Comparison of ENCODE assay signal across 15 cellular contexts in genomic region chr17:32276217-32276616, GRCh38. TPM values are rescaled to one million over a fixed set of nuclear protein-coding genes. Genes with fewer than 3 reads are reported as not detected.
A peak's percentile ranks its signal among the peaks of the same experiment; 100 is the strongest.
DNase-seq lines count a peak whose midpoint lies in the region; ATAC-seq and TF ChIP-seq lines count a peak whose summit lies in the region.
"Had no signal": no experiment of that assay in that cellular context is flagged by ENCODE, and none has a peak within 500 bp of the region (broad histone marks: within the 10 kb centered on the region; RNA-seq: fewer than 3 reads in every experiment).

No MANE protein-coding gene starts in this region.

- ATAC-seq in left lobe of liver = no peak
- no peak for ATAC-seq in HG02759 (IDR thresholded peaks at IDR 0.05; ENCODE audit: unreplicated experiment)

- no peaks in the 10 kb centered on the region for H3K36me3 Mint-ChIP-seq in neural crest cell (ENCODE audit: low read depth)

- H3K4me3 ChIP-seq in HUES48 (ENCODE audit: low read depth, low read length) = no peak overlapping the region
- H3K4me3 ChIP-seq in SJCRH30 = no peak overlapping the region
- H3K4me3 ChIP-seq: testis had no signal

- H3K9me3 ChIP-seq in HUES48 (ENCODE audit: control insufficient read depth, insufficient read depth, low read length) = no peaks in the 10 kb centered on the region
- H3K9me3 ChIP-seq in SJCRH30 (replicated peaks) = no peaks in the 10 kb centered on the region
- H3K9me3 ChIP-seq: testis had no signal

- H3K4me1 Mint-ChIP-seq in neural crest cell = peaks cover 59% of the 10 kb centered on the region

- no peaks in the 10 kb centered on the region for H3K9me3 Mint-ChIP-seq in neural crest cell
- H3K9me3 Mint-ChIP-seq: activated naive CD4-positive, alpha-beta T cell treated with anti-CD3 and anti-CD28 coated beads for 36 hours; nephron had no signal

- in situ Hi-C loops in GM13976 (cut with MboI; ENCODE audit: low sequenced_read_pairs, unreplicated experiment) = no loop called here

- no peak overlapping the region for H3K27ac Mint-ChIP-seq in neural crest cell (ENCODE audit: unreplicated experiment)
- H3K27ac Mint-ChIP-seq: activated naive CD4-positive, alpha-beta T cell treated with anti-CD3 and anti-CD28 coated beads for 36 hours; nephron had no signal

- no peak for TF ChIP-seq CTCF in GM13976 (IDR thresholded peaks at IDR 0.05; ENCODE audit: borderline replicate concordance, control extremely low read depth, extremely low read depth, insufficient read depth, missing control alignments)
- no peak for TF ChIP-seq CTCF in neural crest cell (conservative IDR thresholded peaks at IDR 0.05)

- H3K4me1 ChIP-seq in HUES48 (ENCODE audit: control insufficient read depth, insufficient read depth, low read length) = peaks cover 67% of the 10 kb centered on the region
- H3K4me1 ChIP-seq in SJCRH30 = peaks cover 34% of the 10 kb centered on the region
- H3K4me1 ChIP-seq: testis had no signal

- H3K27me3 ChIP-seq in HUES48 (ENCODE audit: control insufficient read depth, insufficient read depth, low read length) = peaks cover 11% of the 10 kb centered on the region
- H3K27me3 ChIP-seq in SJCRH30 = no peaks in the 10 kb centered on the region; the same call in 1 of the 2 replicates
- H3K27me3 ChIP-seq: testis had no signal

- peaks cover 23% of the 10 kb centered on the region for H3K27me3 Mint-ChIP-seq in neural crest cell (ENCODE audit: low read depth)

- DNase-seq in GM13976 (ENCODE audit: low spot score) = peak; percentile 66
- peak; percentile 66 to 73 for DNase-seq in SJCRH30
- no peak for DNase-seq in neural crest cell (ENCODE audit: low read depth, low spot score)
- DNase-seq in left lobe of liver (ENCODE audit: low spot score) = no peak
- no peak for DNase-seq in H4 (ENCODE audit: low spot score)
- no peak for DNase-seq in cerebellar nuclear complex (lab: John Stamatoyannopoulos, UW)
- DNase-seq: activated naive CD4-positive, alpha-beta T cell treated with anti-CD3 and anti-CD28 coated beads for 36 hours; DMS79; effector CD4-positive, alpha-beta T cell; testis had no signal

- H3K27ac ChIP-seq in HUES48 (ENCODE audit: low read depth, low read length) (peak overlapping the region; percentile 32), SJCRH30 (0 out of 2 replicates have a peak overlapping the region, but pooled peaks have one; percentile 32)
- H3K27ac ChIP-seq: testis had no signal

- H3K9ac ChIP-seq in HUES48 (ENCODE audit: low read depth, low read length) = no peak overlapping the region

- H3K4me3 Mint-ChIP-seq in neural crest cell = peak overlapping the region; percentile 27
- H3K4me3 Mint-ChIP-seq: activated naive CD4-positive, alpha-beta T cell treated with anti-CD3 and anti-CD28 coated beads for 36 hours; nephron had no signal

- no peaks in the 10 kb centered on the region for H3K36me3 ChIP-seq in HUES48 (ENCODE audit: control insufficient read depth, insufficient read depth, low read length)
- H3K36me3 ChIP-seq in SJCRH30 = no peaks in the 10 kb centered on the region

RNA-seq across cellular contexts. Expression of gene RHBDL3, which starts 10.6 kb away (rescaled TPM):
- total RNA-seq in SJCRH30 (2014; rRNA removed; shearing (Covaris generic)) = not detected in 2 replicates
- total RNA-seq in neural crest cell = 17.7 and 18.7 TPM in 2 replicates
- 0.15 TPM for total RNA-seq in left lobe of liver
- 2.9 and 3.6 TPM in 2 replicates for total RNA-seq in H4 (2014; rRNA removed; shearing (Covaris generic))
- total RNA-seq: activated naive CD4-positive, alpha-beta T cell treated with anti-CD3 and anti-CD28 coated beads for 36 hours; MCF 10A; renal cortical epithelial cell had no signal

Comparison
In these comparisons a context has a peak if more than half of its experiments do, and no peak if none do; other contexts are left out.
1. DNase-seq: peak in GM13976 (single experiment) and SJCRH30 (2 of 2); none in neural crest cell (single experiment), left lobe of liver (single experiment), H4 (single experiment) and cerebellar nuclear complex (0 of 2).